ENCODE assay signal across 8 cellular contexts in genomic region chr4:9762823-9763475, GRCh38. TPM values are rescaled to one million over a fixed set of nuclear protein-coding genes. Genes with fewer than 3 reads are reported as not detected.
DNase-seq lines count a peak whose midpoint lies in the region; ATAC-seq and TF ChIP-seq lines count a peak whose summit lies in the region.

No MANE protein-coding gene starts in this region.

- no peaks in the 10 kb centered on the region for H3K9me3 Mint-ChIP-seq in activated CD8-positive, alpha-beta memory T cell treated with anti-CD3 and anti-CD28 coated beads, Interleukin-2, amount 10 ng/mL, durations not matched to agents 7 days and 5 days (ENCODE audit: low read depth)

- intact Hi-C loops in Panc1 (cut with micrococcal nuclease; ENCODE audit: unreplicated experiment) = loop anchor here (1.0 to 10.0 kb wide), 2 partner anchors 58 to 252 kb away; no protein-coding TSS in a partner anchor

- H3K9me3 ChIP-seq in Panc1 (ENCODE audit: control insufficient read depth, insufficient read depth, low read depth, low read length) (no peaks in the 10 kb centered on the region), lung (ENCODE audit: control insufficient read depth in 2 of 2, insufficient read depth in 1 of 2, low read length in 1 of 2) (no peaks in the 10 kb centered on the region), thoracic aorta (no peaks in the 10 kb centered on the region)

- H3K27me3 Mint-ChIP-seq in activated CD8-positive, alpha-beta memory T cell treated with anti-CD3 and anti-CD28 coated beads, Interleukin-2, amount 10 ng/mL, durations not matched to agents 7 days and 5 days = peaks cover 24% of the 10 kb centered on the region

- H3K27me3 ChIP-seq in Panc1 (ENCODE audit: control insufficient read depth, insufficient read depth, low read length) (no peaks in the 10 kb centered on the region), lung (ENCODE audit: control insufficient read depth, insufficient read depth) (no peaks in the 10 kb centered on the region), thoracic aorta (replicated peaks; ENCODE audit: insufficient read depth) (no peaks in the 10 kb centered on the region)

- in situ Hi-C loops in Panc1 (cut with HindIII; ENCODE audit: low pct_unique_long_range_greater_than_20kb, low sequenced_read_pairs) = no loop called here

- H3K4me3 Mint-ChIP-seq in activated CD8-positive, alpha-beta memory T cell treated with anti-CD3 and anti-CD28 coated beads, Interleukin-2, amount 10 ng/mL, durations not matched to agents 7 days and 5 days = no peak overlapping the region

- no peaks in the 10 kb centered on the region for H3K36me3 ChIP-seq in Panc1 (ENCODE audit: control insufficient read depth, insufficient read depth, low read length)
- no peaks in the 10 kb centered on the region for H3K36me3 ChIP-seq in lung (ENCODE audit: control insufficient read depth in 2 of 2, insufficient read depth in 2 of 2, low read length in 2 of 2)
- H3K36me3 ChIP-seq in thoracic aorta = no peaks in the 10 kb centered on the region

- H3K4me1 Mint-ChIP-seq in activated CD8-positive, alpha-beta memory T cell treated with anti-CD3 and anti-CD28 coated beads, Interleukin-2, amount 10 ng/mL, durations not matched to agents 7 days and 5 days = no peaks in the 10 kb centered on the region

- H3K4me1 ChIP-seq in Panc1 (ENCODE audit: control insufficient read depth, insufficient read depth, low read length) (no peaks in the 10 kb centered on the region), lung (ENCODE audit: control insufficient read depth in 2 of 2, insufficient read depth in 2 of 2, low read length in 2 of 2) (no peaks in the 10 kb centered on the region), thoracic aorta (ENCODE audit: control insufficient read depth in 1 of 2, low read depth in 2 of 2) (no peaks in the 10 kb centered on the region)

- CTCF ChIA-PET in activated CD8-positive, alpha-beta memory T cell treated with anti-CD3 and anti-CD28 coated beads, Interleukin-2, amount 10 ng/mL, durations not matched to agents 7 days and 5 days (lab: Charles Lee) = interaction anchor here (1.1 to 7.8 kb wide), 2 partner anchors 252 to 255 kb away, joined by 4 to 93 read pairs; no protein-coding TSS in a partner anchor
- CTCF ChIA-PET in Panc1 (lab: Charles Lee) = interaction anchor here (0.6 to 1.5 kb wide), 2 partner anchors 246 to 252 kb away, joined by 9 to 13 read pairs; no protein-coding TSS in a partner anchor

- POLR2A ChIA-PET in Panc1 (lab: Charles Lee) = no interaction called here

- H3K27ac Mint-ChIP-seq in activated CD8-positive, alpha-beta memory T cell treated with anti-CD3 and anti-CD28 coated beads, Interleukin-2, amount 10 ng/mL, durations not matched to agents 7 days and 5 days = no peak overlapping the region

- TF ChIP-seq CTCF in LNCaP clone FGC (IDR thresholded peaks at IDR 0.05; ENCODE audit: control insufficient read depth, extremely low read depth, insufficient read depth) (peak; percentile 87), Panc1 (IDR thresholded peaks at IDR 0.05) (peak; percentile 67), choroid plexus epithelial cell (conservative IDR thresholded peaks at IDR 0.05; ENCODE audit: low read depth, low read length) (peak; percentile 91), lung (IDR thresholded peaks at IDR 0.05; ENCODE audit: control extremely low read depth, extremely low read depth) (peak; percentile 63), thoracic aorta (IDR thresholded peaks at IDR 0.05) (peak; percentile 39)

- peak; percentile 33 for ATAC-seq in activated CD8-positive, alpha-beta memory T cell treated with anti-CD3 and anti-CD28 coated beads, Interleukin-2, amount 10 ng/mL, durations not matched to agents 7 days and 5 days
- ATAC-seq in Panc1 = no peak
- ATAC-seq in lung (ENCODE audit: insufficient read depth, low FRiP score) = no peak
- ATAC-seq in thoracic aorta (ENCODE audit: insufficient number of reproducible peaks, low FRiP score, low read depth) = no peak
- no peak for ATAC-seq in HG03354 (IDR thresholded peaks at IDR 0.05; ENCODE audit: poor library complexity, severe bottlenecking, unreplicated experiment)

- no peak overlapping the region for H3K4me3 ChIP-seq in LNCaP clone FGC (ENCODE audit: low read depth, low read length)
- H3K4me3 ChIP-seq in Panc1 (ENCODE audit: low read depth in 2 of 2, low read length in 2 of 2) = no peak overlapping the region
- H3K4me3 ChIP-seq in choroid plexus epithelial cell (ENCODE audit: low read depth, low read length) = no peak overlapping the region
- H3K4me3 ChIP-seq in lung = no peak overlapping the region
- H3K4me3 ChIP-seq in thoracic aorta = no peak overlapping the region

- H3K36me3 Mint-ChIP-seq in activated CD8-positive, alpha-beta memory T cell treated with anti-CD3 and anti-CD28 coated beads, Interleukin-2, amount 10 ng/mL, durations not matched to agents 7 days and 5 days = no peaks in the 10 kb centered on the region

- peak; percentile 71 for DNase-seq in activated CD8-positive, alpha-beta memory T cell treated with anti-CD3 and anti-CD28 coated beads, Interleukin-2, amount 10 ng/mL, durations not matched to agents 7 days and 5 days
- no peak for DNase-seq in activated CD8-positive, alpha-beta memory T cell treated with anti-CD3 and anti-CD28 coated beads, Interleukin-2, amount 50 U/mL, for 48 hours
- DNase-seq in LNCaP clone FGC (ENCODE audit: low read depth) (peak; percentile 50), Panc1 (ENCODE audit: low read depth, low spot score) (peak; percentile 45), choroid plexus epithelial cell (ENCODE audit: low read depth) (peak; percentile 93), lung (ENCODE audit: low spot score) (peak; percentile 56), thoracic aorta (ENCODE audit: low spot score) (no peak)

- BruUV-seq in Panc1 (replicated peaks; lab: Mats Ljungman, UMichigan) = no TSS peak

- WGBS in lung, 2 donors = 36 to 39% methylated on average over 11 of the region's 11 CpGs

- H3K27ac ChIP-seq in Panc1 (ENCODE audit: low read length) (no peak overlapping the region), lung (ENCODE audit: low read depth in 1 of 2, low read length in 1 of 2) (no peak overlapping the region), thoracic aorta (no peak overlapping the region)

RNA-seq across cellular contexts. Expression of gene DRD5, which starts 18.5 kb away (rescaled TPM):
- not detected for total RNA-seq in activated CD8-positive, alpha-beta memory T cell treated with anti-CD3 and anti-CD28 coated beads, Interleukin-2, amount 10 ng/mL, durations not matched to agents 7 days and 5 days
- not detected for total RNA-seq in Panc1 (2021; ENCODE audit: unreplicated experiment)
- polyA plus RNA-seq in Panc1 (2012; ENCODE audit: insufficient read length) = not detected
- total RNA-seq in lung = not detected
- under 1 TPM in 1 of 2 donors, not detected in 1; 0.02 TPM for polyA plus RNA-seq in lung
- not detected for total RNA-seq in thoracic aorta

Comparison
In these comparisons a context has a peak if more than half of its experiments do, and no peak if none do; other contexts are left out.
1. DNase-seq: peak in activated CD8-positive, alpha-beta memory T cell treated with anti-CD3 and anti-CD28 coated beads, Interleukin-2, amount 10 ng/mL, durations not matched to agents 7 days and 5 days (single experiment), LNCaP clone FGC (single experiment), Panc1 (single experiment), choroid plexus epithelial cell (single experiment) and lung (single experiment); none in activated CD8-positive, alpha-beta memory T cell treated with anti-CD3 and anti-CD28 coated beads, Interleukin-2, amount 50 U/mL, for 48 hours (single experiment) and thoracic aorta (single experiment).
2. CTCF ChIP-seq: peak in every context shown above with its lines; median percentile 91 in choroid plexus epithelial cell; 87 in LNCaP clone FGC; 67 in Panc1; 63 in lung; 39 in thoracic aorta.